33 cellular contexts compared by ENCODE assay signal in genomic region chr5:58362135-58362534, GRCh38.
"Had no signal": no experiment of that assay in that cellular context is flagged by ENCODE, and none has a peak within 500 bp of the region (broad histone marks: within the 10 kb centered on the region; RNA-seq: fewer than 3 reads in every experiment).

No MANE protein-coding gene starts in this region.

- H3K4me3 ChIP-seq: adrenal gland, ascending aorta, body of pancreas, breast epithelium, cardiac muscle cell had no signal

- DNase-seq: activated effector memory CD4-positive, alpha-beta T cell treated with anti-CD3 and anti-CD28 coated beads, Interleukin-2, amount 50 U/mL, for 16 hours; activated effector memory CD4-positive, alpha-beta T cell treated with Interleukin-2 at 50 U/mL for 16 hours; activated gamma-delta T cell; activated gamma-delta T cell treated with Interleukin-2 at 50 U/mL for 16 hours; activated naive CD4-positive, alpha-beta T cell; activated naive CD4-positive, alpha-beta T cell treated with anti-CD3 and anti-CD28 coated beads for 36 hours; activated naive CD4-positive, alpha-beta T cell treated with anti-CD3 and anti-CD28 coated beads, Interleukin-2, amount 10 ng/mL, durations not matched to agents 7 days and 5 days; activated naive CD4-positive, alpha-beta T cell treated with anti-CD3 and anti-CD28 coated beads, Interleukin-2, amount 50 U/mL, for 16 hours; activated naive CD4-positive, alpha-beta T cell treated with Interleukin-2 at 50 U/mL for 16 hours; activated naive CD8-positive, alpha-beta T cell treated with anti-CD3 and anti-CD28 coated beads for 36 hours; activated naive CD8-positive, alpha-beta T cell treated with anti-CD3 and anti-CD28 coated beads, Interleukin-2, amount 10 ng/mL, durations not matched to agents 7 days and 5 days; activated naive CD8-positive, alpha-beta T cell treated with anti-CD3 and anti-CD28 coated beads, Interleukin-2, amount 50 U/mL, for 24 hours; activated T-cell treated with anti-CD3 and anti-CD28 coated beads for 4 hours; activated T-cell treated with anti-CD3 and anti-CD28 coated beads, Interleukin-2, amount 50 U/mL, for 1 hour; activated T-cell treated with anti-CD3 and anti-CD28 coated beads, Interleukin-2, amount 50 U/mL, for 24 hours; activated T-cell treated with anti-CD3 and anti-CD28 coated beads, Interleukin-2, amount 50 U/mL, for 4 hours; activated T-cell treated with anti-CD3 and anti-CD28 coated beads, Interleukin-2, amount 50 U/mL, for 48 hours; activated T-cell treated with anti-CD3 and anti-CD28 coated beads, Interleukin-2, amount 50 U/mL, for 72 hours; adrenal gland; amniotic stem cell; amygdala; anterior cingulate cortex; aorta; body of pancreas; brain microvascular endothelial cell; caudate nucleus; central memory CD4-positive, alpha-beta T cell; cerebellar nuclear complex had no signal

- H3K27ac ChIP-seq: adrenal gland, ascending aorta, body of pancreas, brain microvascular endothelial cell, breast epithelium, cardiac muscle cell had no signal

- H3K36me3 ChIP-seq: adrenal gland, ascending aorta, brain microvascular endothelial cell, breast epithelium, cardiac muscle cell had no signal

- H3K27me3 ChIP-seq: adrenal gland, ascending aorta, body of pancreas, brain microvascular endothelial cell, breast epithelium, cardiac muscle cell had no signal

- H3K4me1 ChIP-seq: adrenal gland, ascending aorta, body of pancreas had no signal

- ATAC-seq: activated naive CD4-positive, alpha-beta T cell treated with anti-CD3 and anti-CD28 coated beads, Interleukin-2, amount 50 U/mL, for 72 hours; activated naive CD8-positive, alpha-beta T cell treated with anti-CD3 and anti-CD28 coated beads, Interleukin-2, amount 50 U/mL, for 24 hours; activated T-cell treated with anti-CD3 and anti-CD28 coated beads, Interleukin-2, amount 50 U/mL, for 4 hours; activated T-cell treated with anti-CD3 and anti-CD28 coated beads, Interleukin-2, amount 50 U/mL, for 72 hours; activated T-helper 17 cell treated with anti-CD3 and anti-CD28 coated beads, Interleukin-2, amount 50 U/mL, for 72 hours; body of pancreas had no signal

- H3K9me3 ChIP-seq: adrenal gland, ascending aorta, body of pancreas, breast epithelium had no signal
